ENCODE assay signal across 12 cellular contexts in the genomic region with DNA sequence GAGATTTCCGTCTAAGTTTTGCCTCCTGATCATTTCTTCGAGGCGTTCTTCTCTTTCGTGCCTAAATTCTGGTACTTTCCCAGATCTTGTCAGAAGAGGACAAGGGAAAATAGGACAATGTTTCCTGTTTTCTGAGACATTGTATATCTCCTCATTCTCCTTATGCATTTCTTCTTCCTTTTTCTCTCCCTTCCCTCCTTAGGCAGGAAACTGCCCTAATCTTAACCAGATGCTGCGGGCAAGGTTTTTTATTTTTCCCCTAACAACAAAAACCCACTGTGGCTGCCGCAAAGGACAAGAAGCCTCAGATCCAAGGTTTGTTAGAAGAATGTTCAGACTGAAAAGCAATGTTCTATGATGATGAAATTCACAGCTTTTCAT. TPM values are rescaled to one million over a fixed set of nuclear protein-coding genes. Genes with fewer than 3 reads are reported as not detected.
DNase-seq lines count a peak whose midpoint lies in the region; ATAC-seq and TF ChIP-seq lines count a peak whose summit lies in the region.
"Had no signal": no experiment of that assay in that cellular context is flagged by ENCODE, and none has a peak within 500 bp of the region (broad histone marks: within the 10 kb centered on the region; RNA-seq: fewer than 3 reads in every experiment).

No MANE protein-coding gene starts in this region.

- H3K27me3 Mint-ChIP-seq in activated naive CD4-positive, alpha-beta T cell treated with anti-CD3 and anti-CD28 coated beads, Interleukin-2, amount 50 U/mL, for 24 hours, result no peaks in the 10 kb centered on the region
- H3K27me3 Mint-ChIP-seq in activated naive CD8-positive, alpha-beta T cell treated with anti-CD3 and anti-CD28 coated beads, Interleukin-2, amount 10 ng/mL, durations not matched to agents 7 days and 5 days, result no peaks in the 10 kb centered on the region

- no peaks in the 10 kb centered on the region for H3K9me3 ChIP-seq in tibial artery

- H3K4me3 Mint-ChIP-seq in activated naive CD4-positive, alpha-beta T cell treated with anti-CD3 and anti-CD28 coated beads, Interleukin-2, amount 50 U/mL, for 24 hours, result peak overlapping the region; percentile 63
- no peak overlapping the region for H3K4me3 Mint-ChIP-seq in activated naive CD8-positive, alpha-beta T cell treated with anti-CD3 and anti-CD28 coated beads, Interleukin-2, amount 10 ng/mL, durations not matched to agents 7 days and 5 days

- POLR2A ChIA-PET in activated naive CD8-positive, alpha-beta T cell treated with anti-CD3 and anti-CD28 coated beads, Interleukin-2, amount 10 ng/mL, durations not matched to agents 7 days and 5 days (lab: Charles Lee), result interaction anchor here (1.9 kb wide), 1 partner anchor 244 kb away, joined by 5 read pairs; no protein-coding TSS in a partner anchor

- TF ChIP-seq POLR2A in lower leg skin (IDR thresholded peaks at IDR 0.05), result no peak

- TF ChIP-seq CTCF in lower leg skin (IDR thresholded peaks at IDR 0.05) (no peak), tibial artery (IDR thresholded peaks at IDR 0.05) (no peak), GM20000 (IDR thresholded peaks at IDR 0.05; ENCODE audit: extremely low read depth, missing control alignments) (no peak)

- peaks cover 15 to 36% (median 16%) of the 10 kb centered on the region in 3 donors for H3K36me3 ChIP-seq in tibial artery

- no peaks in the 10 kb centered on the region for H3K27me3 ChIP-seq in tibial artery

- 33% methylated on average over 6 of the region's 6 CpGs for WGBS in lower leg skin, 2 donors

- ATAC-seq in activated naive CD8-positive, alpha-beta T cell treated with anti-CD3 and anti-CD28 coated beads, Interleukin-2, amount 10 ng/mL, durations not matched to agents 7 days and 5 days (ENCODE audit: low read depth), result peak; percentile 13

- peaks cover 26% of the 10 kb centered on the region for H3K4me1 Mint-ChIP-seq in activated naive CD4-positive, alpha-beta T cell treated with anti-CD3 and anti-CD28 coated beads, Interleukin-2, amount 50 U/mL, for 24 hours
- peaks cover 12% of the 10 kb centered on the region for H3K4me1 Mint-ChIP-seq in activated naive CD8-positive, alpha-beta T cell treated with anti-CD3 and anti-CD28 coated beads, Interleukin-2, amount 10 ng/mL, durations not matched to agents 7 days and 5 days

- no peaks in the 10 kb centered on the region for H3K9me3 Mint-ChIP-seq in activated naive CD4-positive, alpha-beta T cell treated with anti-CD3 and anti-CD28 coated beads, Interleukin-2, amount 50 U/mL, for 24 hours
- H3K9me3 Mint-ChIP-seq in activated naive CD8-positive, alpha-beta T cell treated with anti-CD3 and anti-CD28 coated beads, Interleukin-2, amount 10 ng/mL, durations not matched to agents 7 days and 5 days, result no peaks in the 10 kb centered on the region

- peak overlapping the region; percentile 55 to 64 for H3K27ac ChIP-seq in tibial artery

- H3K4me3 ChIP-seq in lower leg skin (ENCODE audit: low read depth, poor library complexity, severe bottlenecking), result peak overlapping the region; percentile 8
- peak overlapping the region; percentile 45 to 46 for H3K4me3 ChIP-seq in tibial artery

- no peak overlapping the region for H3K27ac Mint-ChIP-seq in activated naive CD4-positive, alpha-beta T cell treated with anti-CD3 and anti-CD28 coated beads, Interleukin-2, amount 50 U/mL, for 24 hours
- H3K27ac Mint-ChIP-seq in activated naive CD8-positive, alpha-beta T cell treated with anti-CD3 and anti-CD28 coated beads, Interleukin-2, amount 10 ng/mL, durations not matched to agents 7 days and 5 days, result peak overlapping the region; percentile 1

- no peak for DNase-seq in activated naive CD4-positive, alpha-beta T cell treated with anti-CD3 and anti-CD28 coated beads, Interleukin-2, amount 50 U/mL, for 16 hours
- no peak for DNase-seq in activated naive CD8-positive, alpha-beta T cell treated with anti-CD3 and anti-CD28 coated beads, Interleukin-2, amount 10 ng/mL, durations not matched to agents 7 days and 5 days
- DNase-seq in lower leg skin (ENCODE audit: low spot score in 2 of 2) (no peak), tibial artery (no peak), DMS 273 treated with DMSO at 0.1 percent for 48 hours (lab: John Stamatoyannopoulos, UW) (no peak), GM20000 (ENCODE audit: low spot score) (no peak), NCI-H187 treated with DMSO at 0.1 percent for 48 hours (lab: John Stamatoyannopoulos, UW) (no peak)
- DNase-seq: activated CD4-positive, alpha-beta T cell treated with anti-CD3 and anti-CD28 coated beads for 4 hours; AML-193; amniotic stem cell; glutamatergic neuron had no signal

- peaks cover 0 to 23% (median 7%) of the 10 kb centered on the region in 4 donors for H3K4me1 ChIP-seq in tibial artery

- intact Hi-C loops in lower leg skin (cut with DNase I; ENCODE audit: low total_unique reads) (no loop called here), tibial artery (cut with DNase I; ENCODE audit: low total_unique reads) (no loop called here)

- H3K36me3 Mint-ChIP-seq in activated naive CD4-positive, alpha-beta T cell treated with anti-CD3 and anti-CD28 coated beads, Interleukin-2, amount 50 U/mL, for 24 hours, result peaks cover 1% of the 10 kb centered on the region
- H3K36me3 Mint-ChIP-seq in activated naive CD8-positive, alpha-beta T cell treated with anti-CD3 and anti-CD28 coated beads, Interleukin-2, amount 10 ng/mL, durations not matched to agents 7 days and 5 days, result peaks cover 4% of the 10 kb centered on the region

RNA-seq across cellular contexts. Expression of gene CTSK, which starts 0.8 kb away (rescaled TPM):
- total RNA-seq in activated naive CD8-positive, alpha-beta T cell treated with anti-CD3 and anti-CD28 coated beads, Interleukin-2, amount 10 ng/mL, durations not matched to agents 7 days and 5 days, result 1 to 10 TPM; 6.7 to 9.4 TPM
- total RNA-seq in lower leg skin, result 100 to 1,000 TPM in 2 of 4 donors, 10 to 100 TPM in 2; 73.3 to 205 (median 90.2) TPM

RNA-seq across cellular contexts. Expression of gene CTSS, which starts 41.7 kb away (rescaled TPM):
- total RNA-seq in activated naive CD8-positive, alpha-beta T cell treated with anti-CD3 and anti-CD28 coated beads, Interleukin-2, amount 10 ng/mL, durations not matched to agents 7 days and 5 days, result 100 to 1,000 TPM; 104 to 106 TPM
- total RNA-seq in lower leg skin, result 10 to 100 TPM; 11.4 to 33.4 (median 19.9) TPM

Comparison
In these comparisons a context has a peak if more than half of its experiments do, and no peak if none do; other contexts are left out.
1. RNA of gene CTSK, which starts 0.8 kb away (total RNA-seq): 73.3 to 205 TPM in lower leg skin; 6.7 to 9.4 TPM in activated naive CD8-positive, alpha-beta T cell treated with anti-CD3 and anti-CD28 coated beads, Interleukin-2, amount 10 ng/mL, durations not matched to agents 7 days and 5 days; every median in the first group is over 4 times any median in the second.